ENCODE assay signal across 26 cellular contexts in genomic region chr2:106709229-106709628, GRCh38.
"Had no signal": no experiment of that assay in that cellular context is flagged by ENCODE, and none has a peak within 500 bp of the region (broad histone marks: within the 10 kb centered on the region; RNA-seq: fewer than 3 reads in every experiment).

No MANE protein-coding gene starts in this region.

- H3K4me1 ChIP-seq: stomach, upper lobe of left lung, upper lobe of right lung, uterus had no signal

- H3K27me3 ChIP-seq: stomach, suprapubic skin, testis, thyroid gland, tibial artery, tibial nerve, transverse colon, upper lobe of left lung, upper lobe of right lung, uterus, vagina had no signal

- ATAC-seq: stimulated activated effector memory CD8-positive, alpha-beta T cell treated with anti-CD3 and anti-CD28 coated beads, Interleukin-12 subunit alpha, Interleukin-12 subunit beta, amount 100 ng/mL, for 72 hours; stimulated activated memory B cell treated with anti-CD40 and anti-IgM and Interleukin-4, amounts not matched to agents 10 μg/mL and 1 μg/mL and 100 μg/mL, for 72 hours; stimulated activated naive B cell treated with anti-CD40 and anti-IgM and Interleukin-4, amounts not matched to agents 10 μg/mL and 1 μg/mL and 100 μg/mL, for 72 hours; stimulated activated naive CD8-positive, alpha-beta T cell treated with anti-CD3 and anti-CD28 coated beads, Interleukin-15, amount 100 ng/mL, for 72 hours; stimulated activated naive CD8-positive, alpha-beta T cell treated with anti-CD3 and anti-CD28 coated beads, Interleukin-15, Interleukin-2, amounts not matched to agents 100 U/mL and 50 U/mL, for 24 hours; upper lobe of right lung had no signal

- H3K4me3 ChIP-seq: stomach, suprapubic skin, testis, thoracic aorta, thyroid gland, tibial artery, tibial nerve, transverse colon, upper lobe of left lung, upper lobe of right lung, uterus, vagina had no signal

- H3K36me3 ChIP-seq: stomach, suprapubic skin, thoracic aorta, thyroid gland, tibial artery, tibial nerve, transverse colon, upper lobe of left lung, upper lobe of right lung, uterus, vagina had no signal

- H3K9me3 ChIP-seq: suprapubic skin, testis, thoracic aorta, thyroid gland, upper lobe of right lung, uterus, vagina had no signal

- DNase-seq: stimulated activated CD4-positive, alpha-beta T cell treated with anti-CD3 and anti-CD28 coated beads, Interleukin-2, amount 100 ng/mL, for 48 hours; stimulated activated CD4-positive, alpha-beta T cell treated with anti-CD3 and anti-CD28 coated beads, Interleukin-4, amount 100 ng/mL, for 1 hour; stimulated activated CD4-positive, alpha-beta T cell treated with anti-CD3 and anti-CD28 coated beads, Interleukin-4, amount 100 ng/mL, for 24 hours; stimulated activated CD4-positive, alpha-beta T cell treated with anti-CD3 and anti-CD28 coated beads, Interleukin-4, amount 100 ng/mL, for 4 hours; stimulated activated CD8-positive, alpha-beta memory T cell treated with anti-CD3 and anti-CD28 coated beads, Interleukin-4, amount 100 ng/mL, for 48 hours; stimulated activated naive B cell treated with anti-CD40 and anti-IgM and Interleukin-4, amounts not matched to agents 10 μg/mL and 1 μg/mL and 100 μg/mL, for 72 hours; stimulated activated naive CD4-positive, alpha-beta T cell; stimulated activated naive CD4-positive, alpha-beta T cell treated with Interleukin-2 at 50 U/mL for 16 hours; stimulated activated naive CD8-positive, alpha-beta T cell treated with anti-CD3 and anti-CD28 coated beads, Interleukin-15, amount 100 ng/mL, for 72 hours; stimulated activated naive CD8-positive, alpha-beta T cell treated with anti-CD3 and anti-CD28 coated beads, Interleukin-15, Interleukin-2, amounts not matched to agents 100 U/mL and 50 U/mL, for 24 hours; stomach; substantia nigra; testis; thyroid gland; tibial artery; transverse colon; trophoblast cell; upper lobe of left lung; upper lobe of right lung; uterus had no signal
